Comparison of ENCODE assay signal across 16 cellular contexts in genomic region chr12:81070846-81071245, GRCh38. TPM values are rescaled to one million over a fixed set of nuclear protein-coding genes. Genes with fewer than 3 reads are reported as not detected.
DNase-seq lines count a peak whose midpoint lies in the region; ATAC-seq and TF ChIP-seq lines count a peak whose summit lies in the region.
"Had no signal": no experiment of that assay in that cellular context is flagged by ENCODE, and none has a peak within 500 bp of the region (broad histone marks: within the 10 kb centered on the region; RNA-seq: fewer than 3 reads in every experiment).

No MANE protein-coding gene starts in this region.

- H3K4me3 ChIP-seq in GM23248 (no peak overlapping the region), astrocyte of the spinal cord (ENCODE audit: low read depth, low read length) (no peak overlapping the region), fibroblast of mammary gland (ENCODE audit: control insufficient read depth, low read depth, low read length) (no peak overlapping the region), tibial artery (no peak overlapping the region)
- H3K4me3 ChIP-seq: GM12878, HAP-1 had no signal

- H2AFZ ChIP-seq in GM23248, result no peak overlapping the region

- H3K36me3 ChIP-seq in GM23248 (ENCODE audit: low read depth), result no peaks in the 10 kb centered on the region
- no peaks in the 10 kb centered on the region for H3K36me3 ChIP-seq in tibial artery
- H3K36me3 ChIP-seq: BE2C, HAP-1 had no signal

- no peaks in the 10 kb centered on the region for H4K20me1 ChIP-seq in GM23248 (ENCODE audit: insufficient read depth)

- H3K9me3 ChIP-seq in GM23248 (ENCODE audit: low read depth) (no peaks in the 10 kb centered on the region), tibial artery (no peaks in the 10 kb centered on the region)
- H3K9me3 ChIP-seq: BE2C, HAP-1 had no signal

- no peak overlapping the region for H3K4me2 ChIP-seq in GM23248 (ENCODE audit: unreplicated experiment)

- H3K27ac ChIP-seq in GM23248 (no peak overlapping the region), tibial artery (no peak overlapping the region)
- H3K27ac ChIP-seq: C4-2B had no signal

- intact Hi-C loops in tibial artery (cut with DNase I; ENCODE audit: low total_unique reads), result no loop called here

- no peaks in the 10 kb centered on the region for H3K4me1 ChIP-seq in GM23248 (ENCODE audit: insufficient read depth)
- H3K4me1 ChIP-seq in tibial artery, result no peaks in the 10 kb centered on the region
- H3K4me1 ChIP-seq: BE2C, HAP-1 had no signal

- no peaks in the 10 kb centered on the region for H3F3A ChIP-seq in GM23248 (ENCODE audit: insufficient read depth)

- H3K9ac ChIP-seq in GM23248, result no peak overlapping the region

- no peaks in the 10 kb centered on the region for H3K9me2 ChIP-seq in GM23248 (ENCODE audit: insufficient read depth)

- H3K27me3 ChIP-seq in GM23248 (replicated peaks; ENCODE audit: insufficient read depth) (no peaks in the 10 kb centered on the region), tibial artery (no peaks in the 10 kb centered on the region)
- H3K27me3 ChIP-seq: BE2C had no signal

- no peak for ATAC-seq in GM21423 (IDR thresholded peaks at IDR 0.05; ENCODE audit: unreplicated experiment)
- ATAC-seq in GM21723 (IDR thresholded peaks at IDR 0.05; ENCODE audit: unreplicated experiment), result no peak
- ATAC-seq: GM12878, HepG2 had no signal

- DNase-seq in GM23248 (peak; percentile 9), astrocyte of the spinal cord (ENCODE audit: low read depth, low spot score) (peak; percentile 8), fibroblast of mammary gland (ENCODE audit: low read depth) (peak; percentile 39), superior temporal gyrus (ENCODE audit: extremely low spot score) (peak; percentile 5), tibial artery (no peak)
- DNase-seq: BE2C; CD4-positive, alpha-beta memory T cell; COR-L47; HFFc6 had no signal

- TF ChIP-seq CTCF in astrocyte of the spinal cord (IDR thresholded peaks at IDR 0.05; ENCODE audit: low read depth, low read length), result no peak
- no peak for TF ChIP-seq CTCF in fibroblast of mammary gland (conservative IDR thresholded peaks at IDR 0.05; ENCODE audit: control insufficient read depth, insufficient read depth, low read depth, low read length)
- TF ChIP-seq CTCF in tibial artery (IDR thresholded peaks at IDR 0.05), result no peak

- no peaks in the 10 kb centered on the region for H3K79me2 ChIP-seq in GM23248 (ENCODE audit: insufficient read depth)

- in situ Hi-C loops in GM23248 (cut with MboI), result no loop called here
- in situ Hi-C loops in astrocyte of the spinal cord (cut with HindIII; ENCODE audit: low sequenced_read_pairs), result no loop called here

RNA-seq across cellular contexts. Expression of gene ACSS3, which starts 7.0 kb away (rescaled TPM):
- total RNA-seq in GM23248 (2014; rRNA removed; shearing (Covaris generic)), result 1.9 and 3.2 TPM in 2 replicates
- 1.4 and 1.5 TPM in 2 replicates for polyA plus RNA-seq in GM23248 (2016; fragmentation: Nextera tagmentation; extraction: Ambion mirVana)
- total RNA-seq: CD4-positive, alpha-beta memory T cell; G401 had no signal
- polyA plus RNA-seq: CD4-positive, alpha-beta memory T cell; GM12878 had no signal

Comparison
In these comparisons a context has a peak if more than half of its experiments do, and no peak if none do; other contexts are left out.
1. DNase-seq: peak in GM23248 (single experiment), astrocyte of the spinal cord (single experiment), fibroblast of mammary gland (single experiment) and superior temporal gyrus (single experiment); none in tibial artery (0 of 2).